Comparison of ENCODE assay signal across 2 cellular contexts in the genomic region with DNA sequence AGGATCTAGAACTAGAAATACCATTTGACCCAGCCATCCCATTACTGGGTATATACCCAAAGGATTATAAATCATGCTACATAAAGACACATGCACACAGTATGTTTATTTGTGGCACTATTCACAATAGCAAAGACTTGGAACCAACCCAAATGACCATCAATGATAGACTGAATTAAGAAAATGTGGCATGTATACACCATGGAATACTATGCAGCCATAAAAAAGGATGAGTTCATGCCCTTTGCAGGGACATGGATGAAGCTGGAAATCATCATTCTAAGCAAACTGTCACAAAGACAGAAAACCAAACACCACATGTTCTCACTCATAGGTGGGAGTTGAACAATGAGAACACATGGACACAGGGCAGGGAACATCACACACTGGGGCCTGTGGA. TPM values are rescaled to one million over a fixed set of nuclear protein-coding genes. Genes with fewer than 3 reads are reported as not detected.
DNase-seq lines count a peak whose midpoint lies in the region; ATAC-seq, FAIRE-seq and TF ChIP-seq lines count a peak whose summit lies in the region.
"Not testable (repeated sequence)": the region's sequence is repeated elsewhere in the genome, so short reads cannot be mapped to it uniquely, and the experiment has no call there.

No MANE protein-coding gene starts in this region.

- not testable (repeated sequence) for BruUV-seq in K562 (replicated peaks; lab: Mats Ljungman, UMichigan)

- in situ Hi-C loops in K562 (cut with MboI): not testable (repeated sequence)

- not testable (repeated sequence) for H3K27me3 ChIP-seq in K562 (ENCODE audit: control insufficient read depth in 2 of 2, insufficient read depth in 2 of 2, low read length in 2 of 2)

- TF ChIP-seq RAD21 in K562 (CRISPR knock-in tag; conservative IDR thresholded peaks at IDR 0.05 in 1 of 2, IDR thresholded peaks at IDR 0.05 in 1 of 2): not testable (repeated sequence)

- not testable (repeated sequence) for ATAC-seq in K562

- not testable (repeated sequence) for H3K79me2 ChIP-seq in K562 (ENCODE audit: control insufficient read depth, insufficient read depth, low read length)

- not testable (repeated sequence) for DNase-seq in K562 (ENCODE audit: extremely low read depth in 1 of 4, low spot score in 3 of 4)

- H3K4me2 ChIP-seq in K562 (ENCODE audit: insufficient read depth, low read length): not testable (repeated sequence)

- H3K4me3 ChIP-seq in HEK293 (ENCODE audit: low read depth, low read length); K562: not testable (repeated sequence)

- TF ChIP-seq EP300 in K562 (IDR thresholded peaks at IDR 0.05; ENCODE audit: low read length): not testable (repeated sequence)

- not testable (repeated sequence) for H3K27ac ChIP-seq in HEK293 (ENCODE audit: extremely low read depth, low read depth, low read length); K562 (ENCODE audit: extremely low read depth, low read depth, low read length)

- not testable (repeated sequence) for H3K9ac ChIP-seq in K562 (ENCODE audit: insufficient read depth in 1 of 2, low read depth in 2 of 2, low read length in 2 of 2)

- FAIRE-seq in K562 (lab: Jason Lieb, UNC): not testable (repeated sequence)

- not testable (repeated sequence) for H4K20me1 ChIP-seq in K562 (replicated peaks; ENCODE audit: control insufficient read depth, insufficient read depth, low read length)

- TF ChIP-seq CTCF in HEK293 (tag by site-specific recombination; IDR thresholded peaks at IDR 0.05); K562 (IDR thresholded peaks at IDR 0.05 in 2 of 3, conservative IDR thresholded peaks at IDR 0.05 in 1 of 3; ENCODE audit: insufficient read depth in 2 of 3, low read depth in 1 of 3, low read length in 3 of 3): not testable (repeated sequence)

- POLR2A ChIA-PET in HEK293 (lab: Yijun Ruan, JAX); K562 (lab: Yijun Ruan, JAX): not testable (repeated sequence)

- H3K36me3 ChIP-seq in HEK293 (ENCODE audit: control insufficient read depth in 2 of 2, insufficient read depth in 1 of 2, low read length in 2 of 2); K562 (ENCODE audit: control insufficient read depth, insufficient read depth, low read length): not testable (repeated sequence)

- not testable (repeated sequence) for H3K9me3 ChIP-seq in HEK293 (ENCODE audit: control insufficient read depth, insufficient read depth, low read depth, low read length); K562 (replicated peaks; ENCODE audit: control insufficient read depth, insufficient read depth, low read depth, low read length)

- not testable (repeated sequence) for TF ChIP-seq POLR2A in K562 (conservative IDR thresholded peaks at IDR 0.05)

- not testable (repeated sequence) for H3K4me1 ChIP-seq in HEK293 (ENCODE audit: control insufficient read depth, insufficient read depth, low read length); K562 (replicated peaks in 1 of 2; ENCODE audit: control insufficient read depth in 2 of 2, insufficient read depth in 2 of 2, low read length in 2 of 2)

- intact Hi-C loops in K562 (cut with micrococcal nuclease): not testable (repeated sequence)

- H3K9me1 ChIP-seq in K562 (ENCODE audit: control insufficient read depth, insufficient read depth, low read length): not testable (repeated sequence)

- not testable (repeated sequence) for H2AFZ ChIP-seq in K562 (ENCODE audit: low read depth, low read length)

- CTCF ChIA-PET in HEK293 (lab: Yijun Ruan, JAX); K562 (lab: Yijun Ruan, JAX; ENCODE audit: low intra/inter-chr PET ratio): not testable (repeated sequence)

TF ChIP-seq in HEK293, 187 proteins besides CTCF, POLR2A, EP300 and RAD21:
- TF ChIP-seq ZNF146 (tag by site-specific recombination; IDR thresholded peaks at IDR 0.05): peak; percentile 86
TF ChIP-seq in HEK293: peak in this region for 1; not testable (repeated sequence) for 186.

TF ChIP-seq in K562, 482 proteins besides CTCF, POLR2A, EP300 and RAD21:
- peak; percentile 82 for TF ChIP-seq ZNF146 (CRISPR knock-in tag; IDR thresholded peaks at IDR 0.05; ENCODE audit: unreplicated experiment)

RNA-seq across cellular contexts. Expression of gene CYP2U1, which starts 5.6 kb away (rescaled TPM):
- 0.33 TPM in 1 of 2 replicates, not detected in the other for total RNA-seq in K562 (2011; cell fraction: chromatin; rRNA removed; ENCODE audit: low replicate concordance)
- total RNA-seq in K562 (2011; cell fraction: nucleolus; rRNA removed): 0.13 TPM in 1 of 2 replicates, not detected in the other
- 0.22 TPM in 1 of 2 replicates, not detected in the other for total RNA-seq in K562 (2011; cell fraction: nucleoplasm; rRNA removed)
- total RNA-seq in K562 (2014; rRNA removed) (0.05 and 0.20 TPM in 2 replicates), K562 (2014; rRNA removed; fragmentation: Illumina TruSeq; extraction: Trizol) (0.11 and 0.26 TPM in 2 replicates), K562 (2015; rRNA removed; fragmentation: Illumina TruSeq; extraction: Trizol) (0.08 and 0.14 TPM in 2 replicates), K562 (2021) (0.07 and 0.25 TPM in 2 replicates)
- polyA plus RNA-seq in K562 (2011; rRNA removed) (0.03 and 0.09 TPM in 2 replicates), K562 (2014; fragmentation: Illumina TruSeq; extraction: Trizol) (0.04 and 0.07 TPM in 2 replicates), K562 (2014; fragmentation: Nextera tagmentation; extraction: Ambion mirVana) (under 1 TPM; 0.07 to 0.15 TPM), K562 (2014; rRNA removed) (0.09 TPM in 1 of 2 replicates, not detected in the other)
- polyA plus RNA-seq in K562 (2011; cell fraction: cytosol; rRNA removed): 0.04 and 0.06 TPM in 2 replicates
- polyA plus RNA-seq in K562 (2011; cell fraction: nucleus; rRNA removed): 0.06 and 0.22 TPM in 2 replicates
- polyA plus RNA-seq in K562 (2012): 0.09 and 0.32 TPM in 2 replicates
- polyA minus RNA-seq in K562 (2011; rRNA and poly(A)+ RNA removed): 0.09 TPM in 1 of 2 replicates, not detected in the other
- polyA minus RNA-seq in K562 (2011; cell fraction: cytosol; rRNA and poly(A)+ RNA removed): not detected in 2 replicates
- polyA minus RNA-seq in K562 (2011; cell fraction: nucleus; rRNA and poly(A)+ RNA removed): 0.13 and 0.89 TPM in 2 replicates
